24 cellular contexts compared by ENCODE assay signal in the genomic region with DNA sequence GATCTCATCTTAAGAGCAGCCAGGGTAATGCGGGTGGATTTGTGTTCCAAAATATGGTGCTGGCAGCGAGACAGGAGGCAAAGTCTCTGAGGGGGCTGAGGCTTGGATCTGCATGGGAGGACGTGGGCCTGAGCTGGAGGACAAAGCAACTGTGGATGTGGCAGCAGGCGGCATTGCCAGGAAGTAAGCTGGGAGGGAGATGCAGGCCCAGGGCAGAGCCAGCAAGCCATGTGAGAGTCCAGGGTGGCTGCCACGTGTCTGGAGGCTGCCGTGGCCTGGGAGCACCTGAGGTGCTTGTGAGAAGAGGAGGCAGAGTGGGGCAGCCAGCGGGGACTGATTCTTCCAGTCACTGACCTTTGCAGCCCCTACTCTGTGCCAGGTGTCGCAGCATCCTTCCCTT. TPM values are rescaled to one million over a fixed set of nuclear protein-coding genes. Genes with fewer than 3 reads are reported as not detected.
DNase-seq lines count a peak whose midpoint lies in the region; ATAC-seq and TF ChIP-seq lines count a peak whose summit lies in the region.
"Had no signal": no experiment of that assay in that cellular context is flagged by ENCODE, and none has a peak within 500 bp of the region (broad histone marks: within the 10 kb centered on the region; RNA-seq: fewer than 3 reads in every experiment).

No MANE protein-coding gene starts in this region.

- POLR2A ChIA-PET in WTC11 (lab: Charles Lee) = interaction anchor here (0.7 to 1.4 kb wide), 2 partner anchors 11 to 435 kb away, joined by 3 read pairs; no protein-coding TSS in a partner anchor

- H4K8ac ChIP-seq in H9 (replicated peaks; ENCODE audit: insufficient read length, low read depth, low read length) = no peak overlapping the region

- no peak overlapping the region for H3K4me3 Mint-ChIP-seq in H9
- no peak overlapping the region for H3K4me3 Mint-ChIP-seq in WTC11
- H3K4me3 Mint-ChIP-seq: activated naive CD4-positive, alpha-beta T cell treated with anti-CD3 and anti-CD28 coated beads, Interleukin-2, amount 50 U/mL, for 24 hours; activated T-cell treated with anti-CD3 and anti-CD28 coated beads, Interleukin-2, amount 50 U/mL, for 4 hours; mesothelial cell of epicardium had no signal

- H3K27ac ChIP-seq in H9 (ENCODE audit: insufficient read length, low read depth, low read length) = no peak overlapping the region
- H3K27ac ChIP-seq: brain microvascular endothelial cell, gastroesophageal sphincter, transverse colon had no signal

- H3K14ac ChIP-seq in H9 (ENCODE audit: insufficient read depth, low read length) = no peak overlapping the region; the same call in 1 of the 2 replicates

- H3K4me1 Mint-ChIP-seq in H9 (peaks cover 19 to 30% of the 10 kb centered on the region in 2 experiments), WTC11 (peaks cover 25% of the 10 kb centered on the region)
- H3K4me1 Mint-ChIP-seq: activated naive CD4-positive, alpha-beta T cell treated with anti-CD3 and anti-CD28 coated beads, Interleukin-2, amount 50 U/mL, for 24 hours; mesothelial cell of epicardium; neural crest cell had no signal

- no peak overlapping the region for H2BK15ac ChIP-seq in H9 (ENCODE audit: low read depth, low read length)

- H2AK5ac ChIP-seq in H9 (ENCODE audit: insufficient read length, low read length) = no peak overlapping the region

- no peak overlapping the region for H2BK5ac ChIP-seq in H9 (ENCODE audit: insufficient read length, low read length)

- no peak for DNase-seq in H9
- DNase-seq in WTC11 (ENCODE audit: low spot score) = no peak
- peak; percentile 52 for DNase-seq in left ventricle myocardium superior
- DNase-seq in putamen (ENCODE audit: low spot score) = peak; percentile 26
- DNase-seq in SW480 (ENCODE audit: low spot score) = no peak
- no peak for DNase-seq in UCSD-AML1 (lab: John Stamatoyannopoulos, UW; ENCODE audit: unreplicated experiment)
- DNase-seq: activated T-cell treated with anti-CD3 and anti-CD28 coated beads, Interleukin-2, amount 50 U/mL, for 4 hours; brain microvascular endothelial cell; dermis blood vessel endothelial cell; erythroblast; GM23248; Kasumi-1; NCI-H2171; SK-N-SH; T1000; transverse colon had no signal

- no peak overlapping the region for H3T11ph ChIP-seq in H9 (ENCODE audit: low read length)

- no peaks in the 10 kb centered on the region for H3K79me1 ChIP-seq in H9 (ENCODE audit: insufficient read depth, low read depth, low read length, poor library complexity, severe bottlenecking)

- no peak overlapping the region for H2BK12ac ChIP-seq in H9 (ENCODE audit: insufficient read length, low read depth, low read length)

- H3K36me3 Mint-ChIP-seq in H9 (ENCODE audit: insufficient read depth in 1 of 3, low read depth in 3 of 3) (peaks cover 0 to 8% (median 0%) of the 10 kb centered on the region in 3 experiments; a peak in 3 of 7 replicates), WTC11 (no peaks in the 10 kb centered on the region)

- no peak overlapping the region for H3K23ac ChIP-seq in H9 (ENCODE audit: insufficient read length, low read depth, low read length)

- H3K9me3 ChIP-seq in H9 (ENCODE audit: control insufficient read depth, low read depth, low read length) = no peaks in the 10 kb centered on the region
- H3K9me3 ChIP-seq: gastroesophageal sphincter, SK-N-SH, transverse colon had no signal

- no peaks in the 10 kb centered on the region for H4K20me1 ChIP-seq in H9 (ENCODE audit: control insufficient read depth, insufficient read depth, insufficient read length)

- H2BK120ac ChIP-seq in H9 (ENCODE audit: low read depth, low read length, poor library complexity, severe bottlenecking) = no peak overlapping the region

- H3K18ac ChIP-seq in H9 (ENCODE audit: insufficient read length, low read depth, low read length) = no peak overlapping the region

- H3K27me3 Mint-ChIP-seq in H9 (ENCODE audit: low read depth) (no peaks in the 10 kb centered on the region), WTC11 (ENCODE audit: low read depth) (no peaks in the 10 kb centered on the region)
- H3K27me3 Mint-ChIP-seq: activated naive CD4-positive, alpha-beta T cell treated with anti-CD3 and anti-CD28 coated beads, Interleukin-2, amount 50 U/mL, for 24 hours had no signal

- H3K56ac ChIP-seq in H9 (ENCODE audit: insufficient read length, low read depth, low read length) = no peak overlapping the region

- H2AFZ ChIP-seq in H9 (ENCODE audit: low read length) = no peak overlapping the region
- H2AFZ ChIP-seq: GM23248 had no signal

- TF ChIP-seq CTCF in H9 (conservative IDR thresholded peaks at IDR 0.05) (no peak), WTC11 (IDR thresholded peaks at IDR 0.05) (no peak)

- ATAC-seq in WTC11 = no peak
- ATAC-seq in left ventricle myocardium superior = peak; percentile 34
- no peak for ATAC-seq in GM21526 (IDR thresholded peaks at IDR 0.05; ENCODE audit: low FRiP score, unreplicated experiment)
- ATAC-seq in HG03520 (IDR thresholded peaks at IDR 0.05; ENCODE audit: unreplicated experiment) = no peak
- ATAC-seq: activated CD4-positive, CD25-positive, alpha-beta regulatory T cell treated with anti-CD3 and anti-CD28 coated beads, Interleukin-2, amount 50 U/mL, for 24 hours; activated T-cell treated with anti-CD3 and anti-CD28 coated beads, Interleukin-2, amount 50 U/mL, for 4 hours; gastroesophageal sphincter; Panc1 had no signal

- H3K27me3 ChIP-seq in H9 (ENCODE audit: insufficient read depth, low read length) = no peaks in the 10 kb centered on the region
- H3K27me3 ChIP-seq: brain microvascular endothelial cell, gastroesophageal sphincter, transverse colon had no signal

- no CpG with 5 or more reads among the region's 8 CpGs for WGBS in H9 (ENCODE audit: extremely low coverage, insufficient read length, low lambda C conversion rate)

- no peak overlapping the region for H3K9ac ChIP-seq in H9 (ENCODE audit: extremely low read depth, insufficient read length, low read length)
- H3K9ac ChIP-seq: GM23248, SK-N-SH had no signal

- H3K4ac ChIP-seq in H9 (ENCODE audit: low read depth, low read length) = no peak overlapping the region

- H3K9me3 Mint-ChIP-seq in H9 = no peaks in the 10 kb centered on the region
- H3K9me3 Mint-ChIP-seq in WTC11 = no peaks in the 10 kb centered on the region
- H3K9me3 Mint-ChIP-seq: activated naive CD4-positive, alpha-beta T cell treated with anti-CD3 and anti-CD28 coated beads, Interleukin-2, amount 50 U/mL, for 24 hours; activated T-cell treated with anti-CD3 and anti-CD28 coated beads, Interleukin-2, amount 50 U/mL, for 4 hours; mesothelial cell of epicardium; neural crest cell had no signal

- peak overlapping the region in 2 of 3 experiments; percentile 58 to 77; a peak in 3 of 7 replicates for H3K27ac Mint-ChIP-seq in H9
- H3K27ac Mint-ChIP-seq in WTC11 = peak overlapping the region; percentile 81
- H3K27ac Mint-ChIP-seq: activated naive CD4-positive, alpha-beta T cell treated with anti-CD3 and anti-CD28 coated beads, Interleukin-2, amount 50 U/mL, for 24 hours; mesothelial cell of epicardium had no signal

- CTCF ChIA-PET in WTC11 (lab: Charles Lee) = interaction anchor here (0.9 to 2.8 kb wide), 2 partner anchors 30 to 37 kb away, joined by 3 to 20 read pairs; no protein-coding TSS in a partner anchor

- H3K4me1 ChIP-seq in H9 (ENCODE audit: insufficient read depth, low read length) = peaks cover 2% of the 10 kb centered on the region; the same call in 1 of the 2 replicates
- H3K4me1 ChIP-seq: gastroesophageal sphincter, transverse colon had no signal

- no peaks in the 10 kb centered on the region for H3K23me2 ChIP-seq in H9 (ENCODE audit: insufficient read length, low read depth, low read length, poor library complexity, severe bottlenecking)

- H4K91ac ChIP-seq in H9 (ENCODE audit: insufficient read length, low read depth, low read length) = no peak overlapping the region

- H4K5ac ChIP-seq in H9 (ENCODE audit: insufficient read length, low read depth, low read length) = no peak overlapping the region

- H2BK20ac ChIP-seq in H9 (ENCODE audit: low read depth, low read length, poor library complexity, severe bottlenecking) = no peak overlapping the region

- intact Hi-C loops in left ventricle myocardium superior (cut with micrococcal nuclease) = no loop called here

- no peaks in the 10 kb centered on the region for H3K79me2 ChIP-seq in H9 (ENCODE audit: insufficient read depth, low read length)

- no peak overlapping the region for H3K4me2 ChIP-seq in H9 (ENCODE audit: insufficient read depth, insufficient read length, low read length)
- H3K4me2 ChIP-seq: SK-N-SH had no signal

TF ChIP-seq in WTC11, 78 proteins besides CTCF, POLR2A, EP300 and RAD21 (continues in another document):
- TF ChIP-seq, protein P1, sequence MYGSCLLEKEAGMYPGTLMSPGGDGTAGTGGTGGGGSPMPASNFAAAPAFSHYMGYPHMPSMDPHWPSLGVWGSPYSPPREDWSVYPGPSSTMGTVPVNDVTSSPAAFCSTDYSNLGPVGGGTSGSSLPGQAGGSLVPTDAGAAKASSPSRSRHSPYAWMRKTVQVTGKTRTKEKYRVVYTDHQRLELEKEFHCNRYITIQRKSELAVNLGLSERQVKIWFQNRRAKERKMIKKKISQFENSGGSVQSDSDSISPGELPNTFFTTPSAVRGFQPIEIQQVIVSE (CRISPR knock-in tag; IDR thresholded peaks at IDR 0.05; ENCODE audit: borderline replicate concordance) = no peak
- TF ChIP-seq ZNF512 (CRISPR knock-in tag; IDR thresholded peaks at IDR 0.05; ENCODE audit: borderline replicate concordance) = no peak
- TF ChIP-seq, protein P2, sequence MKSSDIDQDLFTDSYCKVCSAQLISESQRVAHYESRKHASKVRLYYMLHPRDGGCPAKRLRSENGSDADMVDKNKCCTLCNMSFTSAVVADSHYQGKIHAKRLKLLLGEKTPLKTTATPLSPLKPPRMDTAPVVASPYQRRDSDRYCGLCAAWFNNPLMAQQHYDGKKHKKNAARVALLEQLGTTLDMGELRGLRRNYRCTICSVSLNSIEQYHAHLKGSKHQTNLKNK (CRISPR knock-in tag; IDR thresholded peaks at IDR 0.05) = no peak

RNA-seq across cellular contexts. Expression of gene DPF1, which starts 52.0 kb away (rescaled TPM):
- 12.0 and 13.1 TPM in 2 replicates for total RNA-seq in H9 (2021)
- 5.2 to 6.8 TPM (median 5.9 TPM) in 3 replicates for total RNA-seq in WTC11 (2021)
- total RNA-seq in left ventricle myocardium superior = 0.40 TPM
- total RNA-seq: gastroesophageal sphincter, transverse colon had no signal

Comparison
In these comparisons a context has a peak if more than half of its experiments do, and no peak if none do; other contexts are left out.
1. DNase-seq: peak in left ventricle myocardium superior (single experiment) and putamen (single experiment); none in H9 (single experiment), WTC11 (single experiment), SW480 (single experiment) and UCSD-AML1 (single experiment).